19 cellular contexts compared by ENCODE assay signal in genomic region chr4:112448211-112448745, GRCh38.
DNase-seq lines count a peak whose midpoint lies in the region; ATAC-seq and TF ChIP-seq lines count a peak whose summit lies in the region.
"Had no signal": no experiment of that assay in that cellular context is flagged by ENCODE, and none has a peak within 500 bp of the region (broad histone marks: within the 10 kb centered on the region; RNA-seq: fewer than 3 reads in every experiment).

No MANE protein-coding gene starts in this region.

- no peak overlapping the region for H3K4me3 ChIP-seq in stomach
- no peak overlapping the region for H3K4me3 ChIP-seq in prostate gland
- H3K4me3 ChIP-seq: coronary artery, GM12878 had no signal

- no peaks in the 10 kb centered on the region for H3K27me3 Mint-ChIP-seq in mesothelial cell of epicardium (ENCODE audit: low read depth)
- H3K27me3 Mint-ChIP-seq: stimulated activated naive CD8-positive, alpha-beta T cell treated with anti-CD3 and anti-CD28 coated beads, Interleukin-15, amount 100 ng/mL, for 72 hours had no signal

- H3K4me1 ChIP-seq in stomach, result no peaks in the 10 kb centered on the region
- H3K4me1 ChIP-seq in prostate gland (replicated peaks), result no peaks in the 10 kb centered on the region

- H3K27ac ChIP-seq in stomach, result no peak overlapping the region
- H3K27ac ChIP-seq in prostate gland, result no peak overlapping the region
- H3K27ac ChIP-seq: C4-2B, coronary artery had no signal

- no peak for TF ChIP-seq CTCF in mesothelial cell of epicardium (IDR thresholded peaks at IDR 0.05; ENCODE audit: unreplicated experiment)
- TF ChIP-seq CTCF in stomach (IDR thresholded peaks at IDR 0.05), result no peak
- no peak for TF ChIP-seq CTCF in prostate gland (IDR thresholded peaks at IDR 0.05)

- intact Hi-C loops in stomach (cut with DNase I; ENCODE audit: low total_unique reads), result no loop called here
- intact Hi-C loops in prostate gland (cut with DNase I), result no loop called here

- no peak for ATAC-seq in GM19455 (IDR thresholded peaks at IDR 0.05; ENCODE audit: unreplicated experiment)
- ATAC-seq: activated T-cell treated with anti-CD3 and anti-CD28 coated beads, Interleukin-2, amount 50 U/mL, for 72 hours; GM12878; stimulated activated naive CD8-positive, alpha-beta T cell treated with anti-CD3 and anti-CD28 coated beads, Interleukin-15, amount 100 ng/mL, for 72 hours had no signal

- H3K36me3 ChIP-seq in stomach, result peaks cover 0 to 25% (median 7%) of the 10 kb centered on the region in 4 donors
- no peaks in the 10 kb centered on the region for H3K36me3 ChIP-seq in prostate gland

- TF ChIP-seq POLR2A in stomach (IDR thresholded peaks at IDR 0.05) (no peak), prostate gland (IDR thresholded peaks at IDR 0.05) (no peak)

- H3K9me3 ChIP-seq in stomach (peaks cover 0 to 19% (median 16%) of the 10 kb centered on the region in 4 donors), prostate gland (no peaks in the 10 kb centered on the region)

- peaks cover 24% of the 10 kb centered on the region for H3K36me3 Mint-ChIP-seq in mesothelial cell of epicardium

- DNase-seq in ELF-1 (ENCODE audit: low read depth, low spot score) (peak; percentile 5), M059J (ENCODE audit: low read depth) (peak; percentile 61), amniotic epithelial cell (ENCODE audit: low read depth) (peak; percentile 67), mesothelial cell of epicardium (ENCODE audit: low spot score in 2 of 2, unreplicated experiment in 2 of 2) (no peak), SIG-M5 (lab: John Stamatoyannopoulos, UW) (no peak), stomach (no peak), prostate gland (ENCODE audit: low spot score) (no peak)
- DNase-seq: activated T-cell treated with anti-CD3 and anti-CD28 coated beads, Interleukin-2, amount 50 U/mL, for 72 hours; amygdala; DND-41; kidney glomerular epithelial cell; NCI-H187; NCI-H774; Right ventricle myocardium superior; stimulated activated naive CD8-positive, alpha-beta T cell treated with anti-CD3 and anti-CD28 coated beads, Interleukin-15, amount 100 ng/mL, for 72 hours had no signal

- 44 to 58% (median 46%) methylated on average over 5 of the region's 5 CpGs for WGBS in stomach, 5 donors
- WGBS in prostate gland, result 42% methylated on average over 5 of the region's 5 CpGs

- H3K27ac Mint-ChIP-seq in mesothelial cell of epicardium, result peak overlapping the region; percentile 18
- H3K27ac Mint-ChIP-seq: activated T-cell treated with anti-CD3 and anti-CD28 coated beads, Interleukin-2, amount 50 U/mL, for 72 hours; stimulated activated naive CD8-positive, alpha-beta T cell treated with anti-CD3 and anti-CD28 coated beads, Interleukin-15, amount 100 ng/mL, for 72 hours had no signal

- H3K9me3 Mint-ChIP-seq in mesothelial cell of epicardium, result peaks cover 28% of the 10 kb centered on the region

- H3K27me3 ChIP-seq in stomach (no peaks in the 10 kb centered on the region), prostate gland (replicated peaks; ENCODE audit: insufficient read depth) (no peaks in the 10 kb centered on the region)

- no peak overlapping the region for H3K4me3 Mint-ChIP-seq in mesothelial cell of epicardium
- H3K4me3 Mint-ChIP-seq: activated T-cell treated with anti-CD3 and anti-CD28 coated beads, Interleukin-2, amount 50 U/mL, for 72 hours; stimulated activated naive CD8-positive, alpha-beta T cell treated with anti-CD3 and anti-CD28 coated beads, Interleukin-15, amount 100 ng/mL, for 72 hours had no signal

- peaks cover 36% of the 10 kb centered on the region for H3K4me1 Mint-ChIP-seq in mesothelial cell of epicardium
- H3K4me1 Mint-ChIP-seq: stimulated activated naive CD8-positive, alpha-beta T cell treated with anti-CD3 and anti-CD28 coated beads, Interleukin-15, amount 100 ng/mL, for 72 hours had no signal

- TF ChIP-seq EP300 in stomach (IDR thresholded peaks at IDR 0.05), result no peak

Comparison
In these comparisons a context has a peak if more than half of its experiments do, and no peak if none do; other contexts are left out.
1. DNase-seq: peak in ELF-1 (single experiment), M059J (single experiment) and amniotic epithelial cell (single experiment); none in mesothelial cell of epicardium (0 of 2), SIG-M5 (single experiment), stomach (single experiment) and prostate gland (single experiment).